24 cellular contexts compared by ENCODE assay signal in the genomic region with DNA sequence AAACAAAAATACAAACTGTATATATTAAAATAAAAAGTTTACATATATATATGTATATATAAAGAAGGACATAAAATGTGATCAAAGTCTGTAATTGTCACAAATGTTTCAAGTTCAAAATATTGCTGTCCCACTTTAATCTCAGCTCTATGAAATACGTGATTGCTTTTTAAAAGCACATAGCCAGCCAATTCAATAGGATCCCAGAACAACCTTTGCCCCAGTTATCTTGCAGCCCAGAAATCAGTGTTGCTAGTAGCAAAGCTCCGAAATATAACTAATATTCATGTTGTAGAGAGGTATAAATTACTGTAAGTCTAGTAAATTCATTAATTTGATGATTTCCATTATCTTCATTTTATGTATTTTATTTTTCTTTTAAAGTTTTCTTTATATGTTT.
"Had no signal": no experiment of that assay in that cellular context is flagged by ENCODE, and none has a peak within 500 bp of the region (broad histone marks: within the 10 kb centered on the region; RNA-seq: fewer than 3 reads in every experiment).

No MANE protein-coding gene starts in this region.

- H3K9me3 ChIP-seq: heart left ventricle, left lung, mucosa of descending colon, ovary, right atrium auricular region, stomach, testis, thyroid gland, transverse colon, upper lobe of right lung had no signal

- H3K36me3 ChIP-seq: heart left ventricle, left lung, ovary, right atrium auricular region, stomach, thyroid gland, transverse colon, upper lobe of right lung had no signal

- H3K27ac Mint-ChIP-seq: naive thymus-derived CD4-positive, alpha-beta T cell; natural killer cell treated with Interleukin-12 subunit alpha and Interleukin-12 subunit beta and Interleukin-15 and Interleukin-18, amount 100 ng/mL, for 72 hours; progenitor cell of endocrine pancreas; stimulated activated naive B cell treated with anti-CD40 and anti-IgM and Interleukin-4, amounts not matched to agents 10 μg/mL and 1 μg/mL and 100 μg/mL, for 72 hours had no signal

- H3K9me3 Mint-ChIP-seq: natural killer cell treated with Interleukin-12 subunit alpha and Interleukin-12 subunit beta and Interleukin-15 and Interleukin-18, amount 100 ng/mL, for 72 hours had no signal

- H3K27me3 ChIP-seq: left lung, ovary, right atrium auricular region, testis, thyroid gland, transverse colon had no signal

- H3K27me3 Mint-ChIP-seq: progenitor cell of endocrine pancreas had no signal

- H3K4me3 Mint-ChIP-seq: naive thymus-derived CD4-positive, alpha-beta T cell; natural killer cell treated with Interleukin-12 subunit alpha and Interleukin-12 subunit beta and Interleukin-15 and Interleukin-18, amount 100 ng/mL, for 72 hours; stimulated activated naive B cell treated with anti-CD40 and anti-IgM and Interleukin-4, amounts not matched to agents 10 μg/mL and 1 μg/mL and 100 μg/mL, for 72 hours had no signal

- DNase-seq: glutamatergic neuron; heart left ventricle; left cardiac atrium; left lung; mesendoderm; midbrain; mucosa of descending colon; naive thymus-derived CD4-positive, alpha-beta T cell; ovary; stimulated activated CD4-positive, alpha-beta T cell treated with anti-CD3 and anti-CD28 coated beads, Interleukin-12 subunit alpha, Interleukin-12 subunit beta, amount 100 ng/mL, for 4 hours; stimulated activated CD4-positive, alpha-beta T cell treated with anti-CD3 and anti-CD28 coated beads, Interleukin-15, amount 100 ng/mL, for 24 hours; stimulated activated CD4-positive, alpha-beta T cell treated with anti-CD3 and anti-CD28 coated beads, Interleukin-2, amount 100 ng/mL, for 24 hours; stimulated activated CD4-positive, alpha-beta T cell treated with anti-CD3 and anti-CD28 coated beads, Interleukin-4, amount 100 ng/mL, for 1 hour; stimulated activated naive B cell treated with anti-CD40 and anti-IgM and Interleukin-4, amounts not matched to agents 10 μg/mL and 1 μg/mL and 100 μg/mL, for 72 hours; stimulated activated naive CD8-positive, alpha-beta T cell treated with anti-CD3 and anti-CD28 coated beads, Interleukin-15, Interleukin-2, amounts not matched to agents 100 U/mL and 50 U/mL, for 24 hours; stomach; testis; thyroid gland; transverse colon; upper lobe of right lung had no signal

- ATAC-seq: heart left ventricle; left cardiac atrium; left lung; mucosa of descending colon; naive thymus-derived CD4-positive, alpha-beta T cell; natural killer cell treated with Interleukin-12 subunit alpha and Interleukin-12 subunit beta and Interleukin-15 and Interleukin-18, amount 100 ng/mL, for 72 hours; stimulated activated naive B cell treated with anti-CD40 and anti-IgM and Interleukin-4, amounts not matched to agents 10 μg/mL and 1 μg/mL and 100 μg/mL, for 72 hours; stimulated activated naive CD8-positive, alpha-beta T cell treated with anti-CD3 and anti-CD28 coated beads, Interleukin-15, Interleukin-2, amounts not matched to agents 100 U/mL and 50 U/mL, for 24 hours; upper lobe of right lung had no signal

- H3K4me1 Mint-ChIP-seq: naive thymus-derived CD4-positive, alpha-beta T cell; stimulated activated naive B cell treated with anti-CD40 and anti-IgM and Interleukin-4, amounts not matched to agents 10 μg/mL and 1 μg/mL and 100 μg/mL, for 72 hours had no signal

- H3K4me3 ChIP-seq: heart left ventricle, left lung, lung, mucosa of descending colon, ovary, right atrium auricular region, stomach, testis, thyroid gland, transverse colon, upper lobe of right lung had no signal

- H3K36me3 Mint-ChIP-seq: naive thymus-derived CD4-positive, alpha-beta T cell; natural killer cell treated with Interleukin-12 subunit alpha and Interleukin-12 subunit beta and Interleukin-15 and Interleukin-18, amount 100 ng/mL, for 72 hours; stimulated activated naive B cell treated with anti-CD40 and anti-IgM and Interleukin-4, amounts not matched to agents 10 μg/mL and 1 μg/mL and 100 μg/mL, for 72 hours had no signal

- H3K27ac ChIP-seq: heart left ventricle, left lung, ovary, right atrium auricular region, stomach, testis, thyroid gland, transverse colon, upper lobe of right lung had no signal

- H3K4me1 ChIP-seq: left lung, right atrium auricular region, stomach, testis, thyroid gland, transverse colon, upper lobe of right lung had no signal
